In genomic region chr7:18509491-18509890, GRCh38 we compare ENCODE assay signal across 9 cellular contexts. TPM values are rescaled to one million over a fixed set of nuclear protein-coding genes. Genes with fewer than 3 reads are reported as not detected.
DNase-seq lines count a peak whose midpoint lies in the region; ATAC-seq, FAIRE-seq and TF ChIP-seq lines count a peak whose summit lies in the region.
"Had no signal": no experiment of that assay in that cellular context is flagged by ENCODE, and none has a peak within 500 bp of the region (broad histone marks: within the 10 kb centered on the region; RNA-seq: fewer than 3 reads in every experiment).

No MANE protein-coding gene starts in this region.

- intact Hi-C loops in kidney (cut with DNase I) = no loop called here

- DNase-seq in AG04449 (ENCODE audit: low read depth, low spot score) = no peak
- DNase-seq in kidney = no peak
- no peak for DNase-seq in GM13976 (ENCODE audit: low spot score)
- DNase-seq in KG1 (lab: John Stamatoyannopoulos, UW) = no peak
- no peak for DNase-seq in OCI-M1 (lab: John Stamatoyannopoulos, UW)
- no peak for DNase-seq in SIG-M5 (lab: John Stamatoyannopoulos, UW)
- DNase-seq: activated naive CD4-positive, alpha-beta T cell had no signal

- TF ChIP-seq CTCF in AG04449 (IDR thresholded peaks at IDR 0.05; ENCODE audit: insufficient read depth, low read length, missing control alignments) = no peak
- TF ChIP-seq CTCF in kidney (IDR thresholded peaks at IDR 0.05; ENCODE audit: borderline replicate concordance, extremely low read depth, insufficient read depth) = no peak
- no peak for TF ChIP-seq CTCF in GM13976 (IDR thresholded peaks at IDR 0.05; ENCODE audit: borderline replicate concordance, control extremely low read depth, extremely low read depth, insufficient read depth, missing control alignments)

- in situ Hi-C loops in GM13976 (cut with MboI; ENCODE audit: low sequenced_read_pairs, unreplicated experiment) = no loop called here

- no peak overlapping the region for H3K9ac ChIP-seq in kidney (ENCODE audit: low read length in 2 of 2)

- peak overlapping the region; percentile 49 for H3K4me3 ChIP-seq in AG04449 (ENCODE audit: low read depth, low read length)
- no peak overlapping the region for H3K4me3 ChIP-seq in kidney (ENCODE audit: low read length in 2 of 2)

- no peak for FAIRE-seq in kidney (lab: Jason Lieb, UNC)

- ATAC-seq in GM21447 (IDR thresholded peaks at IDR 0.05; ENCODE audit: unreplicated experiment) = peak; percentile 11
- peak; percentile 15 for ATAC-seq in SK-N-SH treated with all-trans-retinoic acid at 6 μM for 48 hours

- H3K9me3 ChIP-seq in kidney (ENCODE audit: control insufficient read depth in 1 of 2, low read length in 2 of 2) = no peaks in the 10 kb centered on the region

- no peaks in the 10 kb centered on the region for H3K36me3 ChIP-seq in kidney (ENCODE audit: control insufficient read depth in 1 of 2, insufficient read depth in 2 of 2, low read length in 2 of 2)

- CTCF ChIA-PET in AG04449 (lab: Yijun Ruan, JAX) = interaction anchor here (0.9 to 2.5 kb wide), 4 partner anchors 9 to 157 kb away, joined by 3 to 9 read pairs (median 4); no protein-coding TSS in a partner anchor

- POLR2A ChIA-PET in AG04449 (lab: Yijun Ruan, JAX) = interaction anchor here (0.7 to 1.5 kb wide), 3 partner anchors 14 to 835 kb away, joined by 3 to 7 read pairs (median 3); partner anchors contain the start of gene HDAC9

- no peaks in the 10 kb centered on the region for H3K4me1 ChIP-seq in kidney (ENCODE audit: control insufficient read depth in 1 of 2, insufficient read depth in 1 of 2, low read depth in 1 of 2, low read length in 2 of 2)

- H3K27ac ChIP-seq in kidney (ENCODE audit: low read depth in 2 of 2, low read length in 2 of 2) = peak overlapping the region; percentile 20 to 26

TF ChIP-seq in SK-N-SH treated with all-trans-retinoic acid at 6 μM for 48 hours, 23 proteins besides CTCF, POLR2A, EP300 and RAD21:
- TF ChIP-seq ZFP3 (CRISPR knock-in tag; IDR thresholded peaks at IDR 0.05) = no peak

RNA-seq across cellular contexts. Expression of gene HDAC9, which starts 13.9 kb away (rescaled TPM):
- 22.1 TPM for total RNA-seq in kidney
- polyA plus RNA-seq in kidney (ENCODE audit: insufficient read depth, low read depth, low replicate concordance) = 2.1 TPM
